Comparison of ENCODE assay signal across 39 cellular contexts in genomic region chr18:3426074-3426473, GRCh38.
"Had no signal": no experiment of that assay in that cellular context is flagged by ENCODE, and none has a peak within 500 bp of the region (broad histone marks: within the 10 kb centered on the region; RNA-seq: fewer than 3 reads in every experiment).

No MANE protein-coding gene starts in this region.

- H3K27ac Mint-ChIP-seq: activated naive CD4-positive, alpha-beta T cell treated with anti-CD3 and anti-CD28 coated beads for 36 hours; activated naive CD4-positive, alpha-beta T cell treated with anti-CD3 and anti-CD28 coated beads, Interleukin-2, amount 10 ng/mL, durations not matched to agents 7 days and 5 days; activated naive CD4-positive, alpha-beta T cell treated with anti-CD3 and anti-CD28 coated beads, Interleukin-2, amount 50 U/mL, for 24 hours; activated naive CD4-positive, alpha-beta T cell treated with anti-CD3 and anti-CD28 coated beads, Interleukin-2, amount 50 U/mL, for 72 hours; activated naive CD8-positive, alpha-beta T cell; activated naive CD8-positive, alpha-beta T cell treated with anti-CD3 and anti-CD28 coated beads for 36 hours; activated naive CD8-positive, alpha-beta T cell treated with anti-CD3 and anti-CD28 coated beads, Interleukin-2, amount 10 ng/mL, durations not matched to agents 7 days and 5 days; activated naive CD8-positive, alpha-beta T cell treated with anti-CD3 and anti-CD28 coated beads, Interleukin-2, amount 50 U/mL, for 24 hours; activated T-cell treated with anti-CD3 and anti-CD28 coated beads, Interleukin-2, amount 50 U/mL, for 24 hours; activated T-cell treated with anti-CD3 and anti-CD28 coated beads, Interleukin-2, amount 50 U/mL, for 72 hours; activated T-helper 1 cell treated with anti-CD3 and anti-CD28 coated beads, Interleukin-12 subunit alpha, Interleukin-12 subunit beta, Interleukin-2, Interleukin-4 antibody, amounts not matched to agents 30 ng/mL and 10 ng/mL and 1 ng/mL, durations not matched to agents 14 hours and 24 hours and 36 hours; activated T-helper 17 cell treated with anti-CD3 and anti-CD28 coated beads, Interleukin-2, amount 50 U/mL, for 72 hours; activated T-helper 2 cell treated with anti-CD3 and anti-CD28 coated beads, Interferon-gamma antibody, Interleukin-2, Interleukin-4, amounts not matched to agents 10 μg/mL and 5 μg/mL and 100 μg/mL, durations not matched to agents 14 hours and 24 hours and 36 hours; brain had no signal

- H3K27me3 ChIP-seq: adrenal gland, ascending aorta, body of pancreas, brain microvascular endothelial cell, breast epithelium, cardiac muscle cell had no signal

- H3K9me3 ChIP-seq: adrenal gland, ascending aorta, body of pancreas, breast epithelium had no signal

- H3K4me1 ChIP-seq: adrenal gland, ascending aorta, body of pancreas, breast epithelium had no signal

- H3K4me3 ChIP-seq: adrenal gland, ascending aorta, body of pancreas, breast epithelium, cardiac muscle cell had no signal

- H3K27ac ChIP-seq: adrenal gland, ascending aorta, body of pancreas, brain microvascular endothelial cell, breast epithelium, cardiac muscle cell had no signal

- DNase-seq: activated effector memory CD4-positive, alpha-beta T cell treated with anti-CD3 and anti-CD28 coated beads, Interleukin-2, amount 50 U/mL, for 16 hours; activated effector memory CD4-positive, alpha-beta T cell treated with Interleukin-2 at 50 U/mL for 16 hours; activated gamma-delta T cell; activated gamma-delta T cell treated with Interleukin-2 at 50 U/mL for 16 hours; activated naive CD4-positive, alpha-beta T cell; activated naive CD4-positive, alpha-beta T cell treated with anti-CD3 and anti-CD28 coated beads for 36 hours; activated naive CD4-positive, alpha-beta T cell treated with anti-CD3 and anti-CD28 coated beads, Interleukin-2, amount 10 ng/mL, durations not matched to agents 7 days and 5 days; activated naive CD4-positive, alpha-beta T cell treated with anti-CD3 and anti-CD28 coated beads, Interleukin-2, amount 50 U/mL, for 16 hours; activated naive CD4-positive, alpha-beta T cell treated with Interleukin-2 at 50 U/mL for 16 hours; activated naive CD8-positive, alpha-beta T cell treated with anti-CD3 and anti-CD28 coated beads for 36 hours; activated naive CD8-positive, alpha-beta T cell treated with anti-CD3 and anti-CD28 coated beads, Interleukin-2, amount 10 ng/mL, durations not matched to agents 7 days and 5 days; activated naive CD8-positive, alpha-beta T cell treated with anti-CD3 and anti-CD28 coated beads, Interleukin-2, amount 50 U/mL, for 24 hours; activated T-cell treated with anti-CD3 and anti-CD28 coated beads, Interleukin-2, amount 50 U/mL, for 1 hour; activated T-cell treated with anti-CD3 and anti-CD28 coated beads, Interleukin-2, amount 50 U/mL, for 24 hours; activated T-cell treated with anti-CD3 and anti-CD28 coated beads, Interleukin-2, amount 50 U/mL, for 4 hours; activated T-cell treated with anti-CD3 and anti-CD28 coated beads, Interleukin-2, amount 50 U/mL, for 48 hours; activated T-cell treated with anti-CD3 and anti-CD28 coated beads, Interleukin-2, amount 50 U/mL, for 72 hours; adrenal gland; amniotic stem cell; amygdala; aorta; body of pancreas; brain microvascular endothelial cell; caudate nucleus; central memory CD4-positive, alpha-beta T cell; cerebellar nuclear complex had no signal

- H3K36me3 ChIP-seq: adrenal gland, ascending aorta, brain microvascular endothelial cell, breast epithelium, cardiac muscle cell had no signal

- H3K4me3 Mint-ChIP-seq: activated naive CD4-positive, alpha-beta T cell treated with anti-CD3 and anti-CD28 coated beads for 36 hours; activated naive CD4-positive, alpha-beta T cell treated with anti-CD3 and anti-CD28 coated beads, Interleukin-2, amount 10 ng/mL, durations not matched to agents 7 days and 5 days; activated naive CD4-positive, alpha-beta T cell treated with anti-CD3 and anti-CD28 coated beads, Interleukin-2, amount 50 U/mL, for 24 hours; activated naive CD8-positive, alpha-beta T cell; activated naive CD8-positive, alpha-beta T cell treated with anti-CD3 and anti-CD28 coated beads for 36 hours; activated naive CD8-positive, alpha-beta T cell treated with anti-CD3 and anti-CD28 coated beads, Interleukin-2, amount 10 ng/mL, durations not matched to agents 7 days and 5 days; activated naive CD8-positive, alpha-beta T cell treated with anti-CD3 and anti-CD28 coated beads, Interleukin-2, amount 50 U/mL, for 24 hours; activated T-cell treated with anti-CD3 and anti-CD28 coated beads, Interleukin-2, amount 50 U/mL, for 24 hours; activated T-cell treated with anti-CD3 and anti-CD28 coated beads, Interleukin-2, amount 50 U/mL, for 4 hours; activated T-cell treated with anti-CD3 and anti-CD28 coated beads, Interleukin-2, amount 50 U/mL, for 72 hours; activated T-helper 1 cell treated with anti-CD3 and anti-CD28 coated beads, Interleukin-12 subunit alpha, Interleukin-12 subunit beta, Interleukin-2, Interleukin-4 antibody, amounts not matched to agents 30 ng/mL and 10 ng/mL and 1 ng/mL, durations not matched to agents 14 hours and 24 hours and 36 hours; activated T-helper 17 cell treated with anti-CD3 and anti-CD28 coated beads, Interleukin-2, amount 50 U/mL, for 72 hours; brain; central memory CD8-positive, alpha-beta T cell had no signal

- H3K36me3 Mint-ChIP-seq: activated naive CD4-positive, alpha-beta T cell treated with anti-CD3 and anti-CD28 coated beads, Interleukin-2, amount 10 ng/mL, durations not matched to agents 7 days and 5 days; activated naive CD4-positive, alpha-beta T cell treated with anti-CD3 and anti-CD28 coated beads, Interleukin-2, amount 50 U/mL, for 24 hours; activated naive CD4-positive, alpha-beta T cell treated with anti-CD3 and anti-CD28 coated beads, Interleukin-2, amount 50 U/mL, for 72 hours; activated naive CD8-positive, alpha-beta T cell; activated naive CD8-positive, alpha-beta T cell treated with anti-CD3 and anti-CD28 coated beads for 36 hours; activated naive CD8-positive, alpha-beta T cell treated with anti-CD3 and anti-CD28 coated beads, Interleukin-2, amount 10 ng/mL, durations not matched to agents 7 days and 5 days; brain had no signal

- ATAC-seq: activated naive CD4-positive, alpha-beta T cell treated with anti-CD3 and anti-CD28 coated beads, Interleukin-2, amount 50 U/mL, for 72 hours; activated naive CD8-positive, alpha-beta T cell treated with anti-CD3 and anti-CD28 coated beads, Interleukin-2, amount 50 U/mL, for 24 hours; activated T-cell treated with anti-CD3 and anti-CD28 coated beads, Interleukin-2, amount 50 U/mL, for 4 hours; activated T-cell treated with anti-CD3 and anti-CD28 coated beads, Interleukin-2, amount 50 U/mL, for 72 hours; activated T-helper 17 cell treated with anti-CD3 and anti-CD28 coated beads, Interleukin-2, amount 50 U/mL, for 72 hours; body of pancreas had no signal

- H3K9me3 Mint-ChIP-seq: activated naive CD4-positive, alpha-beta T cell treated with anti-CD3 and anti-CD28 coated beads for 36 hours; activated naive CD4-positive, alpha-beta T cell treated with anti-CD3 and anti-CD28 coated beads, Interleukin-2, amount 10 ng/mL, durations not matched to agents 7 days and 5 days; activated naive CD4-positive, alpha-beta T cell treated with anti-CD3 and anti-CD28 coated beads, Interleukin-2, amount 50 U/mL, for 24 hours; activated naive CD4-positive, alpha-beta T cell treated with anti-CD3 and anti-CD28 coated beads, Interleukin-2, amount 50 U/mL, for 72 hours; activated naive CD8-positive, alpha-beta T cell treated with anti-CD3 and anti-CD28 coated beads for 36 hours; activated naive CD8-positive, alpha-beta T cell treated with anti-CD3 and anti-CD28 coated beads, Interleukin-2, amount 10 ng/mL, durations not matched to agents 7 days and 5 days; activated naive CD8-positive, alpha-beta T cell treated with anti-CD3 and anti-CD28 coated beads, Interleukin-2, amount 50 U/mL, for 24 hours; activated T-cell treated with anti-CD3 and anti-CD28 coated beads, Interleukin-2, amount 50 U/mL, for 24 hours; activated T-cell treated with anti-CD3 and anti-CD28 coated beads, Interleukin-2, amount 50 U/mL, for 4 hours; activated T-cell treated with anti-CD3 and anti-CD28 coated beads, Interleukin-2, amount 50 U/mL, for 72 hours; activated T-helper 1 cell treated with anti-CD3 and anti-CD28 coated beads, Interleukin-12 subunit alpha, Interleukin-12 subunit beta, Interleukin-2, Interleukin-4 antibody, amounts not matched to agents 30 ng/mL and 10 ng/mL and 1 ng/mL, durations not matched to agents 14 hours and 24 hours and 36 hours; activated T-helper 17 cell treated with anti-CD3 and anti-CD28 coated beads, Interleukin-2, amount 50 U/mL, for 72 hours; activated T-helper 2 cell treated with anti-CD3 and anti-CD28 coated beads, Interferon-gamma antibody, Interleukin-2, Interleukin-4, amounts not matched to agents 10 μg/mL and 5 μg/mL and 100 μg/mL, durations not matched to agents 14 hours and 24 hours and 36 hours; brain; central memory CD8-positive, alpha-beta T cell had no signal

- FAIRE-seq: astrocyte, bronchial epithelial cell had no signal

- H3K27me3 Mint-ChIP-seq: activated naive CD4-positive, alpha-beta T cell treated with anti-CD3 and anti-CD28 coated beads, Interleukin-2, amount 10 ng/mL, durations not matched to agents 7 days and 5 days; activated naive CD4-positive, alpha-beta T cell treated with anti-CD3 and anti-CD28 coated beads, Interleukin-2, amount 50 U/mL, for 24 hours; activated naive CD8-positive, alpha-beta T cell treated with anti-CD3 and anti-CD28 coated beads for 36 hours; activated naive CD8-positive, alpha-beta T cell treated with anti-CD3 and anti-CD28 coated beads, Interleukin-2, amount 10 ng/mL, durations not matched to agents 7 days and 5 days; activated T-cell treated with anti-CD3 and anti-CD28 coated beads, Interleukin-2, amount 50 U/mL, for 24 hours; activated T-helper 17 cell treated with anti-CD3 and anti-CD28 coated beads, Interleukin-2, amount 50 U/mL, for 72 hours; brain; central memory CD8-positive, alpha-beta T cell had no signal

- H3K4me1 Mint-ChIP-seq: activated naive CD4-positive, alpha-beta T cell treated with anti-CD3 and anti-CD28 coated beads, Interleukin-2, amount 10 ng/mL, durations not matched to agents 7 days and 5 days; activated naive CD4-positive, alpha-beta T cell treated with anti-CD3 and anti-CD28 coated beads, Interleukin-2, amount 50 U/mL, for 24 hours; activated naive CD8-positive, alpha-beta T cell treated with anti-CD3 and anti-CD28 coated beads for 36 hours; activated naive CD8-positive, alpha-beta T cell treated with anti-CD3 and anti-CD28 coated beads, Interleukin-2, amount 10 ng/mL, durations not matched to agents 7 days and 5 days; activated naive CD8-positive, alpha-beta T cell treated with anti-CD3 and anti-CD28 coated beads, Interleukin-2, amount 50 U/mL, for 24 hours; activated T-helper 17 cell treated with anti-CD3 and anti-CD28 coated beads, Interleukin-2, amount 50 U/mL, for 72 hours; brain; central memory CD8-positive, alpha-beta T cell had no signal
